ENCODE assay signal across 8 cellular contexts in genomic region chr1:110605901-110606783, GRCh38. TPM values are rescaled to one million over a fixed set of nuclear protein-coding genes. Genes with fewer than 3 reads are reported as not detected.
DNase-seq lines count a peak whose midpoint lies in the region; ATAC-seq and TF ChIP-seq lines count a peak whose summit lies in the region.

Gene KCNA2, minus strand, starts transcription at chr1:110606358. Its CDS starts 1,576 bp downstream, at chr1:110604782.

- peak within 1 kb of the TSS; percentile 100 for H3K4me2 ChIP-seq in hepatocyte

- TF ChIP-seq CTCF in hepatocyte (IDR thresholded peaks at IDR 0.05; ENCODE audit: poor library complexity), result no peak
- TF ChIP-seq CTCF in progenitor cell of endocrine pancreas (IDR thresholded peaks at IDR 0.05; ENCODE audit: unreplicated experiment), result no peak

- no peaks in the 10 kb centered on the region for H3K9me3 ChIP-seq in CD4-positive, CD25-positive, alpha-beta regulatory T cell (ENCODE audit: control insufficient read depth in 2 of 2, low read length in 2 of 2)
- no peaks in the 10 kb centered on the region for H3K9me3 ChIP-seq in hepatocyte (ENCODE audit: low read depth)

- H3K36me3 ChIP-seq in CD4-positive, CD25-positive, alpha-beta regulatory T cell (ENCODE audit: control insufficient read depth, insufficient read depth, low read length), result no peaks in the 10 kb centered on the region
- H3K36me3 ChIP-seq in hepatocyte (replicated peaks; ENCODE audit: insufficient read depth, low read depth), result no peaks in the 10 kb centered on the region

- peaks cover 29% of the 10 kb centered on the region for H3K4me1 ChIP-seq in CD4-positive, CD25-positive, alpha-beta regulatory T cell (ENCODE audit: control insufficient read depth, insufficient read depth, low read length, poor library complexity, severe bottlenecking)
- H3K4me1 ChIP-seq in hepatocyte (ENCODE audit: insufficient read depth), result peaks cover 12% of the 10 kb centered on the region

- H3K27ac Mint-ChIP-seq in CD4-positive, CD25-positive, alpha-beta regulatory T cell, result peak within 1 kb of the TSS in 1 of 3 donors; percentile 20
- no peak within 1 kb of the TSS for H3K27ac Mint-ChIP-seq in activated naive CD8-positive, alpha-beta T cell treated with anti-CD3 and anti-CD28 coated beads, Interleukin-2, amount 50 U/mL, for 24 hours
- H3K27ac Mint-ChIP-seq in progenitor cell of endocrine pancreas, result no peak within 1 kb of the TSS

- no peak for TF ChIP-seq POLR2A in erythroblast (IDR thresholded peaks at IDR 0.05; ENCODE audit: low read length)

- H3K9me2 ChIP-seq in hepatocyte (replicated peaks; ENCODE audit: insufficient read depth), result no peaks in the 10 kb centered on the region

- peak within 1 kb of the TSS; percentile 84 to 87 (median 86) for H3K4me3 Mint-ChIP-seq in CD4-positive, CD25-positive, alpha-beta regulatory T cell
- H3K4me3 Mint-ChIP-seq in activated naive CD8-positive, alpha-beta T cell treated with anti-CD3 and anti-CD28 coated beads, Interleukin-2, amount 50 U/mL, for 24 hours, result peak within 1 kb of the TSS; percentile 77
- peak within 1 kb of the TSS; percentile 65 for H3K4me3 Mint-ChIP-seq in progenitor cell of endocrine pancreas (ENCODE audit: low read depth)

- H3K27me3 Mint-ChIP-seq in CD4-positive, CD25-positive, alpha-beta regulatory T cell, result peaks cover 59% of the 10 kb centered on the region
- peaks cover 56% of the 10 kb centered on the region for H3K27me3 Mint-ChIP-seq in activated naive CD8-positive, alpha-beta T cell treated with anti-CD3 and anti-CD28 coated beads, Interleukin-2, amount 50 U/mL, for 24 hours
- H3K27me3 Mint-ChIP-seq in progenitor cell of endocrine pancreas, result peaks cover 86% of the 10 kb centered on the region

- H3K27ac ChIP-seq in CD4-positive, CD25-positive, alpha-beta regulatory T cell (ENCODE audit: insufficient read depth, low read length, poor library complexity, severe bottlenecking), result no peak within 1 kb of the TSS
- no peak within 1 kb of the TSS for H3K27ac ChIP-seq in hepatocyte

- peaks cover 32% of the 10 kb centered on the region for H3K27me3 ChIP-seq in CD4-positive, CD25-positive, alpha-beta regulatory T cell (ENCODE audit: control insufficient read depth, insufficient read depth, low read length)
- peaks cover 67% of the 10 kb centered on the region for H3K27me3 ChIP-seq in hepatocyte

- H2AFZ ChIP-seq in hepatocyte, result peak within 1 kb of the TSS; percentile 85

- no peaks in the 10 kb centered on the region for H3K79me2 ChIP-seq in hepatocyte

- peaks cover 12% of the 10 kb centered on the region for H3K36me3 Mint-ChIP-seq in CD4-positive, CD25-positive, alpha-beta regulatory T cell
- no peaks in the 10 kb centered on the region for H3K36me3 Mint-ChIP-seq in activated naive CD8-positive, alpha-beta T cell treated with anti-CD3 and anti-CD28 coated beads, Interleukin-2, amount 50 U/mL, for 24 hours (ENCODE audit: low read depth)
- H3K36me3 Mint-ChIP-seq in progenitor cell of endocrine pancreas (ENCODE audit: insufficient read depth), result no peaks in the 10 kb centered on the region

- no peaks in the 10 kb centered on the region for H4K20me1 ChIP-seq in hepatocyte (ENCODE audit: insufficient read depth, poor library complexity, severe bottlenecking)

- H3K9me3 Mint-ChIP-seq in CD4-positive, CD25-positive, alpha-beta regulatory T cell, result peaks cover 0 to under 1% (median 0%) of the 10 kb centered on the region in 7 donors
- no peaks in the 10 kb centered on the region for H3K9me3 Mint-ChIP-seq in activated naive CD8-positive, alpha-beta T cell treated with anti-CD3 and anti-CD28 coated beads, Interleukin-2, amount 50 U/mL, for 24 hours
- no peaks in the 10 kb centered on the region for H3K9me3 Mint-ChIP-seq in progenitor cell of endocrine pancreas (ENCODE audit: low read depth)

- peak within 1 kb of the TSS; percentile 32 for H3K4me3 ChIP-seq in CD4-positive, CD25-positive, alpha-beta regulatory T cell (ENCODE audit: low read depth, low read length)
- peak within 1 kb of the TSS; percentile 46 for H3K4me3 ChIP-seq in Jurkat, Clone E6-1 (ENCODE audit: low read length)
- peak within 1 kb of the TSS; percentile 77 for H3K4me3 ChIP-seq in hepatocyte

- peak in 1 of 2 donors; percentile 20 for ATAC-seq in CD4-positive, CD25-positive, alpha-beta regulatory T cell (ENCODE audit: low read depth in 2 of 2)
- ATAC-seq in activated naive CD8-positive, alpha-beta T cell treated with anti-CD3 and anti-CD28 coated beads, Interleukin-2, amount 50 U/mL, for 24 hours, result peak; percentile 17
- ATAC-seq in GM19035 (IDR thresholded peaks at IDR 0.05; ENCODE audit: unreplicated experiment), result no peak

- peaks cover 0 to 23% (median 5%) of the 10 kb centered on the region in 4 donors for H3K4me1 Mint-ChIP-seq in CD4-positive, CD25-positive, alpha-beta regulatory T cell
- peaks cover 10% of the 10 kb centered on the region for H3K4me1 Mint-ChIP-seq in activated naive CD8-positive, alpha-beta T cell treated with anti-CD3 and anti-CD28 coated beads, Interleukin-2, amount 50 U/mL, for 24 hours
- H3K4me1 Mint-ChIP-seq in progenitor cell of endocrine pancreas (ENCODE audit: low read depth), result peaks cover 5% of the 10 kb centered on the region

- 3% methylated on average over 21 of the region's 49 CpGs for WGBS in hepatocyte (ENCODE audit: low lambda C conversion rate, missing lambda C conversion rate)

- peak in 2 of 3 donors; percentile 9 to 30 for DNase-seq in CD4-positive, CD25-positive, alpha-beta regulatory T cell
- DNase-seq in Jurkat, Clone E6-1 (ENCODE audit: low read depth, low spot score), result no peak
- DNase-seq in activated naive CD8-positive, alpha-beta T cell treated with anti-CD3 and anti-CD28 coated beads, Interleukin-2, amount 50 U/mL, for 24 hours, result peak; percentile 18
- peak; percentile 55 for DNase-seq in hepatocyte (ENCODE audit: low spot score)
- peak; percentile 48 for DNase-seq in progenitor cell of endocrine pancreas (ENCODE audit: low spot score, unreplicated experiment)
- DNase-seq in OCI-M1 (lab: John Stamatoyannopoulos, UW), result no peak
- no peak for DNase-seq in erythroblast (lab: John Stamatoyannopoulos, UW)

RNA-seq across cellular contexts. Expression of gene KCNA2, which starts in this region (rescaled TPM):
- 5.8 TPM for total RNA-seq in CD4-positive, CD25-positive, alpha-beta regulatory T cell
- polyA plus RNA-seq in CD4-positive, CD25-positive, alpha-beta regulatory T cell, result 1 to 10 TPM in 1 of 4 donors, under 1 TPM in 3; 0.50 to 1.5 (median 0.62) TPM
- polyA plus RNA-seq in Jurkat, Clone E6-1 (2012; ENCODE audit: insufficient read depth, insufficient read length), result 0.66 TPM
- 0.40 TPM in 2 replicates for total RNA-seq in hepatocyte
- 0.80 TPM in 1 of 2 replicates, not detected in the other for polyA plus RNA-seq in hepatocyte
- total RNA-seq in progenitor cell of endocrine pancreas, result 0.05 TPM in 1 of 2 replicates, not detected in the other

Comparison
In these comparisons a context has a peak if more than half of its experiments do, and no peak if none do; other contexts are left out.
1. Peak in DNase-seq, H3K4me3 ChIP-seq and H3K4me2 ChIP-seq in hepatocyte; RNA of the gene not detected or under 1 TPM.
2. Peak in DNase-seq in progenitor cell of endocrine pancreas; RNA of the gene not detected or under 1 TPM.
3. DNase-seq: peak in CD4-positive, CD25-positive, alpha-beta regulatory T cell (2 of 3) and activated naive CD8-positive, alpha-beta T cell treated with anti-CD3 and anti-CD28 coated beads, Interleukin-2, amount 50 U/mL, for 24 hours (single experiment); none in Jurkat, Clone E6-1 (single experiment), OCI-M1 (single experiment) and erythroblast (0 of 2).
4. Peak in every context shown above with its lines, with median percentiles within 50 percentile points of each other: H3K4me3 ChIP-seq and H3K4me3 Mint-ChIP-seq.